ENCODE assay signal across 21 cellular contexts in genomic region chr17:1732241-1733046, GRCh38. TPM values are rescaled to one million over a fixed set of nuclear protein-coding genes. Genes with fewer than 3 reads are reported as not detected.
"Had no signal": no experiment of that assay in that cellular context is flagged by ENCODE, and none has a peak within 500 bp of the region (broad histone marks: within the 10 kb centered on the region; RNA-seq: fewer than 3 reads in every experiment).

No MANE protein-coding gene starts in this region.

- H3K27ac Mint-ChIP-seq: activated CD8-positive, alpha-beta memory T cell treated with anti-CD3 and anti-CD28 coated beads, Interleukin-2, amount 10 ng/mL, durations not matched to agents 7 days and 5 days; activated naive CD4-positive, alpha-beta T cell treated with anti-CD3 and anti-CD28 coated beads, Interleukin-2, amount 50 U/mL, for 72 hours had no signal

- DNase-seq: activated CD4-positive, alpha-beta T cell treated with anti-CD3 and anti-CD28 coated beads for 1 hour; activated CD4-positive, alpha-beta T cell treated with anti-CD3 and anti-CD28 coated beads, Interleukin-2, amount 50 U/mL, for 48 hours; activated CD8-positive, alpha-beta memory T cell treated with anti-CD3 and anti-CD28 coated beads, Interleukin-2, amount 10 ng/mL, durations not matched to agents 7 days and 5 days; activated effector memory CD4-positive, alpha-beta T cell treated with Interleukin-2 at 50 U/mL for 16 hours; activated T-cell treated with anti-CD3 and anti-CD28 coated beads, Interleukin-2, amount 50 U/mL, for 1 hour; amygdala; cortex of kidney; effector CD8-positive, alpha-beta T cell; foreskin keratinocyte; head of caudate nucleus; immature natural killer cell; sigmoid colon; stimulated activated CD4-positive, alpha-beta T cell treated with anti-CD3 and anti-CD28 coated beads, Interleukin-1b, Interleukin-23, amount 100 ng/mL, for 48 hours; T-helper 1 cell; thyroid gland had no signal

- H3K4me3 Mint-ChIP-seq: activated CD8-positive, alpha-beta memory T cell treated with anti-CD3 and anti-CD28 coated beads, Interleukin-2, amount 10 ng/mL, durations not matched to agents 7 days and 5 days; brain; central memory CD8-positive, alpha-beta T cell; immature natural killer cell; neural crest cell had no signal

- H3K27me3 Mint-ChIP-seq: activated CD8-positive, alpha-beta memory T cell treated with anti-CD3 and anti-CD28 coated beads, Interleukin-2, amount 10 ng/mL, durations not matched to agents 7 days and 5 days; brain; central memory CD8-positive, alpha-beta T cell had no signal

- H3K4me3 ChIP-seq: ovary, sigmoid colon, thyroid gland had no signal

- H3K27ac ChIP-seq: foreskin keratinocyte, thyroid gland had no signal

- H3K36me3 Mint-ChIP-seq: activated naive CD4-positive, alpha-beta T cell treated with anti-CD3 and anti-CD28 coated beads, Interleukin-2, amount 50 U/mL, for 72 hours had no signal

- H3K9me3 Mint-ChIP-seq: activated naive CD4-positive, alpha-beta T cell treated with anti-CD3 and anti-CD28 coated beads, Interleukin-2, amount 50 U/mL, for 72 hours; brain; central memory CD8-positive, alpha-beta T cell; immature natural killer cell; neural crest cell had no signal

- H3K36me3 ChIP-seq: ovary had no signal

- ATAC-seq: activated CD8-positive, alpha-beta memory T cell treated with anti-CD3 and anti-CD28 coated beads, Interleukin-2, amount 10 ng/mL, durations not matched to agents 7 days and 5 days; activated naive CD4-positive, alpha-beta T cell treated with anti-CD3 and anti-CD28 coated beads, Interleukin-2, amount 50 U/mL, for 72 hours; foreskin keratinocyte had no signal

- H3K27me3 ChIP-seq: foreskin keratinocyte, ovary, sigmoid colon, thyroid gland had no signal

- H3K9me3 ChIP-seq: ovary, sigmoid colon, thyroid gland had no signal

RNA-seq across cellular contexts. Expression of gene SERPINF2, which starts 10.2 kb away (rescaled TPM):
- total RNA-seq: endothelial cell of umbilical vein had no signal

RNA-seq across cellular contexts. Expression of gene SERPINF1, which starts 29.4 kb away (rescaled TPM):
- total RNA-seq: endothelial cell of umbilical vein had no signal
- polyA plus RNA-seq: endothelial cell of umbilical vein had no signal
